In genomic region chr2:60793169-60793568, GRCh38 we compare ENCODE assay signal across 11 cellular contexts.
"Had no signal": no experiment of that assay in that cellular context is flagged by ENCODE, and none has a peak within 500 bp of the region (broad histone marks: within the 10 kb centered on the region; RNA-seq: fewer than 3 reads in every experiment).

No MANE protein-coding gene starts in this region.

- H2AFZ ChIP-seq: GM23248, GM23338 had no signal

- H3K4me2 ChIP-seq: GM23338 had no signal

- H3K4me3 ChIP-seq: GM23248, GM23338, HAP-1 had no signal

- H3K9me3 Mint-ChIP-seq: GM23338, H9, HFFc6 had no signal

- H3K27ac Mint-ChIP-seq: GM23338, H9, HFFc6 had no signal

- DNase-seq: GM23248, GOT3, H7, H9, HCEC 1CT, HFFc6 had no signal

- H3K4me1 Mint-ChIP-seq: GM23338, H9 had no signal

- H3K9me3 ChIP-seq: HAP-1 had no signal

- ATAC-seq: GM23338, HCT116 had no signal

- H3K4me3 Mint-ChIP-seq: GM23338, H9, HFFc6 had no signal

- H3K27ac ChIP-seq: GM23248 had no signal

- H3K9ac ChIP-seq: GM23248 had no signal

- FAIRE-seq: H1, H54 had no signal

- H3K4me1 ChIP-seq: HAP-1 had no signal
